ENCODE assay signal across 8 cellular contexts in genomic region chr17:31216053-31216751, GRCh38.
DNase-seq lines count a peak whose midpoint lies in the region; ATAC-seq, FAIRE-seq and TF ChIP-seq lines count a peak whose summit lies in the region.

No MANE protein-coding gene starts in this region.

- peak; percentile 74 for FAIRE-seq in GM12892 (lab: Jason Lieb, UNC)

- no peak for ATAC-seq in GM18861 (IDR thresholded peaks at IDR 0.05; ENCODE audit: unreplicated experiment)

- POLR2A ChIA-PET in AG04450 (lab: Yijun Ruan, JAX), result no interaction called here

- TF ChIP-seq POLR2A in GM12892 (IDR thresholded peaks at IDR 0.05; ENCODE audit: low read depth, low read length), result no peak

- DNase-seq in AG04450 (ENCODE audit: low read depth, low spot score) (peak; percentile 59), GM12892 (ENCODE audit: insufficient read length) (no peak), NCI-H2227 treated with DMSO at 0.1 percent for 48 hours (lab: John Stamatoyannopoulos, UW) (peak; percentile 34), cerebellar cortex (ENCODE audit: low spot score) (peak; percentile 75), middle frontal gyrus (ENCODE audit: extremely low spot score, low spot score) (peak; percentile 55), MG63 (no peak)
- DNase-seq in activated T-helper 2 cell treated with anti-CD3 and anti-CD28 coated beads, Interferon-gamma antibody, Interleukin-2, Interleukin-4, amounts not matched to agents 10 μg/mL and 5 μg/mL and 100 μg/mL, durations not matched to agents 14 hours and 24 hours and 36 hours (ENCODE audit: low spot score), result no peak

- H3K9me3 Mint-ChIP-seq in activated T-helper 2 cell treated with anti-CD3 and anti-CD28 coated beads, Interferon-gamma antibody, Interleukin-2, Interleukin-4, amounts not matched to agents 10 μg/mL and 5 μg/mL and 100 μg/mL, durations not matched to agents 14 hours and 24 hours and 36 hours, result no peaks in the 10 kb centered on the region

- TF ChIP-seq CTCF in AG04450 (IDR thresholded peaks at IDR 0.05; ENCODE audit: low read depth, low read length), result peak; percentile 49

- no peaks in the 10 kb centered on the region for H3K27me3 Mint-ChIP-seq in activated T-helper 2 cell treated with anti-CD3 and anti-CD28 coated beads, Interferon-gamma antibody, Interleukin-2, Interleukin-4, amounts not matched to agents 10 μg/mL and 5 μg/mL and 100 μg/mL, durations not matched to agents 14 hours and 24 hours and 36 hours (ENCODE audit: low read depth)

- no peaks in the 10 kb centered on the region for H3K36me3 Mint-ChIP-seq in activated T-helper 2 cell treated with anti-CD3 and anti-CD28 coated beads, Interferon-gamma antibody, Interleukin-2, Interleukin-4, amounts not matched to agents 10 μg/mL and 5 μg/mL and 100 μg/mL, durations not matched to agents 14 hours and 24 hours and 36 hours (ENCODE audit: low read depth)

- no peak overlapping the region for H3K4me3 Mint-ChIP-seq in activated T-helper 2 cell treated with anti-CD3 and anti-CD28 coated beads, Interferon-gamma antibody, Interleukin-2, Interleukin-4, amounts not matched to agents 10 μg/mL and 5 μg/mL and 100 μg/mL, durations not matched to agents 14 hours and 24 hours and 36 hours (ENCODE audit: low read depth)

- intact Hi-C loops in activated T-helper 2 cell treated with anti-CD3 and anti-CD28 coated beads, Interferon-gamma antibody, Interleukin-2, Interleukin-4, amounts not matched to agents 10 μg/mL and 5 μg/mL and 100 μg/mL, durations not matched to agents 14 hours and 24 hours and 36 hours (cut with micrococcal nuclease), result loop anchor here (2.0 kb wide), 1 partner anchor 201 kb away; no protein-coding TSS in a partner anchor

- CTCF ChIA-PET in AG04450 (lab: Charles Lee), result interaction anchor here (0.6 to 2.5 kb wide), 25 partner anchors 9 to 499 kb away, joined by 3 to 13 read pairs (median 5); partner anchors contain the start of gene RNF135

- peaks cover 13% of the 10 kb centered on the region for H3K36me3 ChIP-seq in MG63

- H3K27ac Mint-ChIP-seq in activated T-helper 2 cell treated with anti-CD3 and anti-CD28 coated beads, Interferon-gamma antibody, Interleukin-2, Interleukin-4, amounts not matched to agents 10 μg/mL and 5 μg/mL and 100 μg/mL, durations not matched to agents 14 hours and 24 hours and 36 hours, result no peak overlapping the region

- no peaks in the 10 kb centered on the region for H3K9me3 ChIP-seq in AG04450 (ENCODE audit: control insufficient read depth, insufficient read depth, low read length)
- H3K9me3 ChIP-seq in MG63, result no peaks in the 10 kb centered on the region

- H3K4me3 ChIP-seq in AG04450 (ENCODE audit: low read depth, low read length) (no peak overlapping the region), MG63 (no peak overlapping the region)

- H3K4me1 Mint-ChIP-seq in activated T-helper 2 cell treated with anti-CD3 and anti-CD28 coated beads, Interferon-gamma antibody, Interleukin-2, Interleukin-4, amounts not matched to agents 10 μg/mL and 5 μg/mL and 100 μg/mL, durations not matched to agents 14 hours and 24 hours and 36 hours (ENCODE audit: low read depth), result no peaks in the 10 kb centered on the region

- H3K27me3 ChIP-seq in AG04450 (ENCODE audit: control insufficient read depth, insufficient read depth, low read length) (no peaks in the 10 kb centered on the region), MG63 (no peaks in the 10 kb centered on the region)

- H3K27ac ChIP-seq in AG04450 (ENCODE audit: low read depth, low read length), result no peak overlapping the region

Comparison
In these comparisons a context has a peak if more than half of its experiments do, and no peak if none do; other contexts are left out.
1. DNase-seq: peak in AG04450 (single experiment), NCI-H2227 treated with DMSO at 0.1 percent for 48 hours (single experiment), cerebellar cortex (single experiment) and middle frontal gyrus (single experiment); none in GM12892 (single experiment), MG63 (single experiment) and activated T-helper 2 cell treated with anti-CD3 and anti-CD28 coated beads, Interferon-gamma antibody, Interleukin-2, Interleukin-4, amounts not matched to agents 10 μg/mL and 5 μg/mL and 100 μg/mL, durations not matched to agents 14 hours and 24 hours and 36 hours (single experiment).